11 cellular contexts compared by ENCODE assay signal in genomic region chr9:137030528-137030927, GRCh38. TPM values are rescaled to one million over a fixed set of nuclear protein-coding genes. Genes with fewer than 3 reads are reported as not detected.
DNase-seq lines count a peak whose midpoint lies in the region; ATAC-seq and TF ChIP-seq lines count a peak whose summit lies in the region.
"Had no signal": no experiment of that assay in that cellular context is flagged by ENCODE, and none has a peak within 500 bp of the region (broad histone marks: within the 10 kb centered on the region; RNA-seq: fewer than 3 reads in every experiment).

No MANE protein-coding gene starts in this region.

- H3K27ac ChIP-seq in cingulate gyrus (ENCODE audit: low read depth, low read length) = peak overlapping the region; percentile 95

- H3K4me3 Mint-ChIP-seq in activated B cell treated with CpG ODN at 0.5 μM for 24 hours = peak overlapping the region; percentile 76
- H3K4me3 Mint-ChIP-seq: type B pancreatic cell had no signal

- H3K4me1 Mint-ChIP-seq in activated B cell treated with CpG ODN at 0.5 μM for 24 hours = peaks cover 78% of the 10 kb centered on the region

- intact Hi-C loops in activated B cell treated with CpG ODN at 0.5 μM for 24 hours (cut with micrococcal nuclease) = no loop called here
- intact Hi-C loops in posterior vena cava (cut with DNase I) = loop anchor here in 1 of 2 donors (10.0 kb wide), 1 partner anchor 186 kb away; the partner anchor contains the start of genes AJM1 and PHPT1

- DNase-seq in activated CD4-positive, alpha-beta T cell treated with anti-CD3 and anti-CD28 coated beads for 48 hours = peak; percentile 58
- DNase-seq in activated CD4-positive, alpha-beta T cell treated with anti-CD3 and anti-CD28 coated beads, Interleukin-2, amount 50 U/mL, for 4 hours = no peak
- DNase-seq in activated B cell treated with CpG ODN at 0.5 μM for 24 hours = peak; percentile 52
- DNase-seq in stimulated activated naive CD8-positive, alpha-beta T cell treated with anti-CD3 and anti-CD28 coated beads, Interleukin-15, Interleukin-2, amounts not matched to agents 100 U/mL and 50 U/mL, for 24 hours = peak; percentile 64
- DNase-seq in NCI-H2107 treated with DMSO at 0.1 percent for 48 hours (lab: John Stamatoyannopoulos, UW; ENCODE audit: unreplicated experiment) = no peak
- no peak for DNase-seq in A172 (ENCODE audit: low spot score)
- no peak for DNase-seq in posterior vena cava (ENCODE audit: low spot score)
- DNase-seq: small intestine had no signal

- no peak for ATAC-seq in activated B cell treated with CpG ODN at 0.5 μM for 24 hours (ENCODE audit: low read depth)
- ATAC-seq in stimulated activated naive CD8-positive, alpha-beta T cell treated with anti-CD3 and anti-CD28 coated beads, Interleukin-15, Interleukin-2, amounts not matched to agents 100 U/mL and 50 U/mL, for 24 hours = no peak

- H3K36me3 Mint-ChIP-seq in activated B cell treated with CpG ODN at 0.5 μM for 24 hours (ENCODE audit: low read depth) = no peaks in the 10 kb centered on the region
- H3K36me3 Mint-ChIP-seq: type B pancreatic cell had no signal

- CTCF ChIA-PET in activated B cell treated with CpG ODN at 0.5 μM for 24 hours (lab: Charles Lee) = interaction anchor here (1.1 to 2.5 kb wide), 4 partner anchors 16 to 243 kb away, joined by 3 to 11 read pairs (median 6); partner anchors contain the start of gene CLIC3

- H3K9me3 Mint-ChIP-seq in activated B cell treated with CpG ODN at 0.5 μM for 24 hours = no peaks in the 10 kb centered on the region
- H3K9me3 Mint-ChIP-seq: type B pancreatic cell had no signal

- TF ChIP-seq CTCF in activated B cell treated with CpG ODN at 0.5 μM for 24 hours (IDR thresholded peaks at IDR 0.05) = no peak

- no peaks in the 10 kb centered on the region for H3K27me3 Mint-ChIP-seq in activated B cell treated with CpG ODN at 0.5 μM for 24 hours
- H3K27me3 Mint-ChIP-seq: type B pancreatic cell had no signal

- H3K27ac Mint-ChIP-seq in activated B cell treated with CpG ODN at 0.5 μM for 24 hours = peak overlapping the region; percentile 85
- H3K27ac Mint-ChIP-seq: type B pancreatic cell had no signal

- POLR2A ChIA-PET in activated B cell treated with CpG ODN at 0.5 μM for 24 hours (lab: Charles Lee) = interaction anchor here (1.2 to 1.4 kb wide), 2 partner anchors 210 to 302 kb away, joined by 3 to 4 read pairs; partner anchors contain the start of gene TUBB4B

RNA-seq across cellular contexts. Expression of gene FUT7, which starts 1.4 kb away (rescaled TPM):
- total RNA-seq in activated B cell treated with CpG ODN at 0.5 μM for 24 hours = 3.9 and 5.0 TPM in 2 replicates
- total RNA-seq in A172 (2014; rRNA removed; shearing (Covaris generic)) = 0.07 TPM in 1 of 2 replicates, not detected in the other
- total RNA-seq in posterior vena cava = under 1 TPM; 0.24 to 0.32 TPM
- total RNA-seq: fibroblast of lung had no signal

RNA-seq across cellular contexts. Expression of gene ABCA2, which starts 2.5 kb away (rescaled TPM):
- total RNA-seq in activated B cell treated with CpG ODN at 0.5 μM for 24 hours = 4.5 and 7.5 TPM in 2 replicates
- total RNA-seq in A172 (2014; rRNA removed; shearing (Covaris generic)) = 32.3 and 33.5 TPM in 2 replicates
- 10 to 100 TPM; 30.8 to 32.8 TPM for total RNA-seq in posterior vena cava

RNA-seq across cellular contexts. Expression of gene NPDC1, which starts 15.4 kb away (rescaled TPM):
- total RNA-seq in activated B cell treated with CpG ODN at 0.5 μM for 24 hours (0.18 TPM in 1 of 2 replicates, not detected in the other), posterior vena cava (100 to 1,000 TPM; 129 to 133 TPM)
- total RNA-seq in A172 (2014; rRNA removed; shearing (Covaris generic)) = 47.4 and 49.6 TPM in 2 replicates

RNA-seq across cellular contexts. Expression of gene ENTPD2, which starts 23.3 kb away (rescaled TPM):
- total RNA-seq in activated B cell treated with CpG ODN at 0.5 μM for 24 hours = not detected in 2 replicates
- not detected in 2 replicates for total RNA-seq in A172 (2014; rRNA removed; shearing (Covaris generic))
- total RNA-seq in posterior vena cava = 1 to 10 TPM in 1 of 2 donors, under 1 TPM in 1; 0.48 to 1.2 TPM

RNA-seq across cellular contexts. Expression of gene CLIC3, which starts 34.2 kb away (rescaled TPM):
- total RNA-seq in activated B cell treated with CpG ODN at 0.5 μM for 24 hours (not detected in 2 replicates), posterior vena cava (1 to 10 TPM; 1.9 to 3.8 TPM)
- total RNA-seq in A172 (2014; rRNA removed; shearing (Covaris generic)) = 126 and 133 TPM in 2 replicates

Comparison
In these comparisons a context has a peak if more than half of its experiments do, and no peak if none do; other contexts are left out.
1. DNase-seq: peak in activated CD4-positive, alpha-beta T cell treated with anti-CD3 and anti-CD28 coated beads for 48 hours (single experiment), activated B cell treated with CpG ODN at 0.5 μM for 24 hours (single experiment) and stimulated activated naive CD8-positive, alpha-beta T cell treated with anti-CD3 and anti-CD28 coated beads, Interleukin-15, Interleukin-2, amounts not matched to agents 100 U/mL and 50 U/mL, for 24 hours (single experiment); none in activated CD4-positive, alpha-beta T cell treated with anti-CD3 and anti-CD28 coated beads, Interleukin-2, amount 50 U/mL, for 4 hours (0 of 2), NCI-H2107 treated with DMSO at 0.1 percent for 48 hours (single experiment), A172 (single experiment) and posterior vena cava (single experiment).
2. RNA of gene NPDC1, which starts 15.4 kb away (total RNA-seq): 129 to 133 TPM in posterior vena cava and 47.4 to 49.6 TPM in A172; 0.18 TPM in activated B cell treated with CpG ODN at 0.5 μM for 24 hours; every median in the first group is over 10 times any median in the second.